Comparison of ENCODE assay signal across 1 cellular context in genomic region chr6:29633532-29633901, GRCh38.
TF ChIP-seq lines count a peak whose summit lies in the region.

No MANE protein-coding gene starts in this region.

TF ChIP-seq in HEK293, 187 proteins besides CTCF, POLR2A, EP300 and RAD21 (continued from another document):
- 0 out of 2 replicates have a peak, but pooled peaks have one; percentile 2 for TF ChIP-seq PRDM10 (tag by site-specific recombination; IDR thresholded peaks at IDR 0.05)
- peak; percentile 75 for TF ChIP-seq ZBTB17 (tag by site-specific recombination; IDR thresholded peaks at IDR 0.05)
- TF ChIP-seq INSM2 (tag by site-specific recombination; IDR thresholded peaks at IDR 0.05): no peak
- TF ChIP-seq HOXC10 (CRISPR knock-in tag; IDR thresholded peaks at IDR 0.05): no peak
